16 cellular contexts compared by ENCODE assay signal in the genomic region with DNA sequence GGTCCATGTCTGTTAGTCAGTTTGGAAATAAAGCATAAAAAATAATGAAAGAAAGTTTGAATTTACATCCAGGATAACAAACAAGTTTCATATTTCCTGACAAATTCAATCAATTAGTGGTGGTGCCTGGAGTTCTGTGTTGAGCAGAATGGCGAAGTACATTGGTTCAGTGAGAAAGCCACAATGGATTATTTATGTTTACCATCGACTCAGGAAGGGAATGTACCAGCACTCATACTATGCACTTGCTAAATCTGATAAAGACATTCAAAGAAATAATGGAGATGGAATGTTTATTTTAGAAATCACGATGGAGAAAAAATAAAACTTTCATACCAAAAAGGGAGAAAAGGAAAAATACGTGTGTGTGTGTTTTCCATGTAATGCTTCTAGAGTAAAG. TPM values are rescaled to one million over a fixed set of nuclear protein-coding genes. Genes with fewer than 3 reads are reported as not detected.
A peak's percentile ranks its signal among the peaks of the same experiment; 100 is the strongest.
DNase-seq lines count a peak whose midpoint lies in the region; ATAC-seq and TF ChIP-seq lines count a peak whose summit lies in the region.
"Had no signal": no experiment of that assay in that cellular context is flagged by ENCODE, and none has a peak within 500 bp of the region (broad histone marks: within the 10 kb centered on the region; RNA-seq: fewer than 3 reads in every experiment).

No MANE protein-coding gene starts in this region.

- no peak for TF ChIP-seq EP300 in SK-N-SH (IDR thresholded peaks at IDR 0.05; ENCODE audit: borderline replicate concordance in 1 of 2, low read depth in 1 of 2, low read length in 1 of 2)

- no peaks in the 10 kb centered on the region for H3K36me3 ChIP-seq in SK-N-SH (replicated peaks in 1 of 2; ENCODE audit: control insufficient read depth in 1 of 2, insufficient read depth in 2 of 2, low read length in 1 of 2)
- H3K36me3 ChIP-seq in esophagus squamous epithelium = no peaks in the 10 kb centered on the region
- H3K36me3 ChIP-seq: BLaER1 had no signal

- no peaks in the 10 kb centered on the region for H3K79me2 ChIP-seq in SK-N-SH (ENCODE audit: insufficient read depth)

- H3K9me3 ChIP-seq in SK-N-SH (no peaks in the 10 kb centered on the region), esophagus squamous epithelium (no peaks in the 10 kb centered on the region)
- H3K9me3 ChIP-seq: BLaER1 had no signal

- POLR2A ChIA-PET in SK-N-SH (lab: Yijun Ruan, JAX) = no interaction called here

- H3K4me2 ChIP-seq in SK-N-SH = no peak overlapping the region
- H3K4me2 ChIP-seq: BLaER1, GM23338 had no signal

- WGBS in SK-N-SH (ENCODE audit: low lambda C conversion rate) = 28% methylated on average over 4 of the region's 4 CpGs
- 41 to 43% methylated on average over 4 of the region's 4 CpGs for WGBS in esophagus squamous epithelium, 2 donors

- H4K20me1 ChIP-seq in SK-N-SH (ENCODE audit: insufficient read depth) = no peaks in the 10 kb centered on the region
- H4K20me1 ChIP-seq: BLaER1 had no signal

- no peak for DNase-seq in SK-N-SH
- peak; percentile 59 for DNase-seq in amniotic epithelial cell (ENCODE audit: low read depth)
- peak; percentile 72 for DNase-seq in fibroblast of villous mesenchyme (ENCODE audit: low read depth)
- DNase-seq in hepatic stellate cell (ENCODE audit: low spot score) = no peak
- no peak for DNase-seq in NCI-H510A treated with DMSO at 0.1 percent for 48 hours (lab: John Stamatoyannopoulos, UW)
- DNase-seq in esophagus squamous epithelium (lab: John Stamatoyannopoulos, UW) = no peak
- DNase-seq: AML-193, DMS53, GF-D8, H7 had no signal

- no peak for TF ChIP-seq POLR2A in esophagus squamous epithelium (IDR thresholded peaks at IDR 0.05)

- H3K4me1 ChIP-seq in SK-N-SH (ENCODE audit: control insufficient read depth in 1 of 2, insufficient read depth in 2 of 2, low read depth in 1 of 2, low read length in 1 of 2) = peaks cover 0 to 16% of the 10 kb centered on the region in 2 experiments; a peak in 2 of 4 replicates
- H3K4me1 ChIP-seq in esophagus squamous epithelium = no peaks in the 10 kb centered on the region
- H3K4me1 ChIP-seq: BLaER1 had no signal

- no peak for TF ChIP-seq RAD21 in SK-N-SH (IDR thresholded peaks at IDR 0.05; ENCODE audit: low read length)

- ATAC-seq in SK-N-SH treated with all-trans-retinoic acid at 6 μM for 48 hours (no peak), GM18873 (IDR thresholded peaks at IDR 0.05; ENCODE audit: low FRiP score, unreplicated experiment) (no peak)
- ATAC-seq: GM23338 had no signal

- no peak overlapping the region for H3K9ac ChIP-seq in SK-N-SH
- H3K9ac ChIP-seq: BLaER1 had no signal

- H3F3A ChIP-seq in SK-N-SH (replicated peaks; ENCODE audit: insufficient read depth) = peaks cover 12% of the 10 kb centered on the region

- H2AFZ ChIP-seq in SK-N-SH (ENCODE audit: low read depth) = 0 out of 2 replicates have a peak overlapping the region, but pooled peaks have one; percentile 47
- H2AFZ ChIP-seq: GM23338 had no signal

- intact Hi-C loops in esophagus squamous epithelium (cut with DNase I) = no loop called here

- H3K27me3 ChIP-seq in SK-N-SH (ENCODE audit: insufficient read depth) = no peaks in the 10 kb centered on the region
- H3K27me3 ChIP-seq in esophagus squamous epithelium = no peaks in the 10 kb centered on the region
- H3K27me3 ChIP-seq: BLaER1 had no signal

- no peak for TF ChIP-seq CTCF in SK-N-SH (IDR thresholded peaks at IDR 0.05)
- no peak for TF ChIP-seq CTCF in fibroblast of villous mesenchyme (IDR thresholded peaks at IDR 0.05; ENCODE audit: insufficient read depth, low read depth, low read length)
- no peak for TF ChIP-seq CTCF in esophagus squamous epithelium (IDR thresholded peaks at IDR 0.05)

- no peak overlapping the region for H3K4me3 ChIP-seq in SK-N-SH (ENCODE audit: low read depth in 2 of 2, low read length in 1 of 2)
- H3K4me3 ChIP-seq in fibroblast of villous mesenchyme (ENCODE audit: low read depth, low read length) = no peak overlapping the region
- no peak overlapping the region for H3K4me3 ChIP-seq in esophagus squamous epithelium
- H3K4me3 ChIP-seq: BLaER1, GM23338 had no signal

- CTCF ChIA-PET in SK-N-SH (lab: Yijun Ruan, JAX) = no interaction called here

- H3K27ac ChIP-seq in SK-N-SH (ENCODE audit: low read depth in 2 of 2, low read length in 1 of 2) = peak overlapping the region in 1 of 2 experiments; percentile 91; a peak in 1 of 4 replicates
- H3K27ac ChIP-seq in esophagus squamous epithelium = no peak overlapping the region
- H3K27ac ChIP-seq: 22Rv1, BLaER1 had no signal

- H3K9me2 ChIP-seq in SK-N-SH = no peaks in the 10 kb centered on the region

TF ChIP-seq in SK-N-SH, 30 proteins besides CTCF, POLR2A, EP300 and RAD21:
- TF ChIP-seq YY1 (IDR thresholded peaks at IDR 0.05; ENCODE audit: low read depth) = no peak
- no peak for TF ChIP-seq FOXJ3 (CRISPR knock-in tag; IDR thresholded peaks at IDR 0.05)
- no peak for TF ChIP-seq GATA2 (CRISPR knock-in tag; IDR thresholded peaks at IDR 0.05)
- TF ChIP-seq GABPA (IDR thresholded peaks at IDR 0.05; ENCODE audit: low read depth) = no peak
- no peak for TF ChIP-seq IRF3 (IDR thresholded peaks at IDR 0.05; ENCODE audit: low read depth, low read length)
- no peak for TF ChIP-seq MAX (IDR thresholded peaks at IDR 0.05; ENCODE audit: low read depth)
- TF ChIP-seq TAF1 (IDR thresholded peaks at IDR 0.05; ENCODE audit: borderline replicate concordance, low read depth, low read length) = no peak
- no peak for TF ChIP-seq TCF12 (IDR thresholded peaks at IDR 0.05)

TF ChIP-seq in SK-N-SH treated with all-trans-retinoic acid at 6 μM for 48 hours, 23 proteins besides CTCF, POLR2A, EP300 and RAD21:
- TF ChIP-seq ESRRG (CRISPR knock-in tag; IDR thresholded peaks at IDR 0.05) (no peak), ZFP30 (CRISPR knock-in tag; IDR thresholded peaks at IDR 0.05) (no peak), ZFP3 (CRISPR knock-in tag; IDR thresholded peaks at IDR 0.05) (no peak), ZNF70 (CRISPR knock-in tag; IDR thresholded peaks at IDR 0.05) (no peak), TOX (CRISPR knock-in tag; IDR thresholded peaks at IDR 0.05; ENCODE audit: borderline replicate concordance) (no peak), ZNF8 (CRISPR knock-in tag; IDR thresholded peaks at IDR 0.05) (no peak), BACH2 (CRISPR knock-in tag; IDR thresholded peaks at IDR 0.05; ENCODE audit: borderline replicate concordance) (no peak), PPARA (CRISPR knock-in tag; IDR thresholded peaks at IDR 0.05; ENCODE audit: borderline replicate concordance) (no peak), ZC3H10 (CRISPR knock-in tag; IDR thresholded peaks at IDR 0.05) (no peak), RARB (CRISPR knock-in tag; IDR thresholded peaks at IDR 0.05) (no peak), CSDC2 (CRISPR knock-in tag; IDR thresholded peaks at IDR 0.05) (no peak), POU6F1 (CRISPR knock-in tag; IDR thresholded peaks at IDR 0.05; ENCODE audit: borderline replicate concordance, low read depth) (no peak), TCF4 (CRISPR knock-in tag; IDR thresholded peaks at IDR 0.05; ENCODE audit: borderline replicate concordance) (no peak), ARNTL (CRISPR knock-in tag; IDR thresholded peaks at IDR 0.05; ENCODE audit: borderline replicate concordance, low read depth) (no peak), ISL1 (CRISPR knock-in tag; IDR thresholded peaks at IDR 0.05) (no peak), ZNF565 (CRISPR knock-in tag; conservative IDR thresholded peaks at IDR 0.05; ENCODE audit: low read depth) (no peak)

RNA-seq across cellular contexts. Expression of gene MME, which starts 45.3 kb away (rescaled TPM):
- 167 and 286 TPM in 2 replicates for polyA plus RNA-seq in SK-N-SH (2012; rRNA removed)
- polyA plus RNA-seq in SK-N-SH (2012; cell fraction: cytosol; rRNA removed) = 264 and 284 TPM in 2 replicates
- 123 and 209 TPM in 2 replicates for polyA plus RNA-seq in SK-N-SH (2012; cell fraction: nucleus; rRNA removed)
- total RNA-seq in fibroblast of villous mesenchyme = 310 and 479 TPM in 2 replicates
- total RNA-seq in esophagus squamous epithelium = 1 to 10 TPM in 3 of 4 donors, under 1 TPM in 1; 0.27 to 6.2 (median 3.8) TPM
- total RNA-seq: A673 had no signal

Comparison
In these comparisons a context has a peak if more than half of its experiments do, and no peak if none do; other contexts are left out.
1. DNase-seq: peak in amniotic epithelial cell (single experiment) and fibroblast of villous mesenchyme (single experiment); none in SK-N-SH (single experiment), hepatic stellate cell (single experiment), NCI-H510A treated with DMSO at 0.1 percent for 48 hours (single experiment) and esophagus squamous epithelium (single experiment).
2. RNA of gene MME, which starts 45.3 kb away (total RNA-seq): 310 to 479 TPM in fibroblast of villous mesenchyme; 0.27 to 6.2 TPM in esophagus squamous epithelium; every median in the first group is over 10 times any median in the second.